In the genomic region with DNA sequence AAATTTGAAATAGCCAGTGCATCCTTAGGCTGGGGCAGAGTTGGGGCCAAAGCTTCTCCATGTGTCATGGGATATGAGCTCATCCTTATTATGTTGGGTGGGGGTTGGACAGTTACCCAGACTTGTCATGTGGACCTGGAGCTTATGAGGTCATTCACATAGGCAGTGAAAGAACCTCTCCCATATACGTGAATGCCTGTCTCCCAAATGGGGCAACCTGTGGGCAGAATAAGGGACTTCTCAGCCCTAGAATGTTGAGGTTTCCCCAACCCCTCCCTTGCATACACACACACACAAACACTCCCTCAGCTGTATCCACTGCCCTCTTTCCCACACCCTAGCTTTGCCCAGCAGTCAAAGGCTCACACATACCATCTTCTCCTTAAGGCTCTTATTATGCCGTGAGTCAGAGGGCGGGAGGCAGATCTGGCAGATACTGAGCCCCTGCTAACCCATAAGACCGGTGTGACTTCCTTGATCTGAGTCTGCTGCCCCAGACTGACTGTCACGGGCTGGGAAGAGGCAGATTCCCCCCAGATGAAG, we compare ENCODE assay signal across 1 cellular context.
TF ChIP-seq lines count a peak whose summit lies in the region.

No MANE protein-coding gene starts in this region.

TF ChIP-seq in HEK293, 187 proteins besides CTCF, POLR2A, EP300 and RAD21 (continued from another document):
- TF ChIP-seq, protein P1, sequence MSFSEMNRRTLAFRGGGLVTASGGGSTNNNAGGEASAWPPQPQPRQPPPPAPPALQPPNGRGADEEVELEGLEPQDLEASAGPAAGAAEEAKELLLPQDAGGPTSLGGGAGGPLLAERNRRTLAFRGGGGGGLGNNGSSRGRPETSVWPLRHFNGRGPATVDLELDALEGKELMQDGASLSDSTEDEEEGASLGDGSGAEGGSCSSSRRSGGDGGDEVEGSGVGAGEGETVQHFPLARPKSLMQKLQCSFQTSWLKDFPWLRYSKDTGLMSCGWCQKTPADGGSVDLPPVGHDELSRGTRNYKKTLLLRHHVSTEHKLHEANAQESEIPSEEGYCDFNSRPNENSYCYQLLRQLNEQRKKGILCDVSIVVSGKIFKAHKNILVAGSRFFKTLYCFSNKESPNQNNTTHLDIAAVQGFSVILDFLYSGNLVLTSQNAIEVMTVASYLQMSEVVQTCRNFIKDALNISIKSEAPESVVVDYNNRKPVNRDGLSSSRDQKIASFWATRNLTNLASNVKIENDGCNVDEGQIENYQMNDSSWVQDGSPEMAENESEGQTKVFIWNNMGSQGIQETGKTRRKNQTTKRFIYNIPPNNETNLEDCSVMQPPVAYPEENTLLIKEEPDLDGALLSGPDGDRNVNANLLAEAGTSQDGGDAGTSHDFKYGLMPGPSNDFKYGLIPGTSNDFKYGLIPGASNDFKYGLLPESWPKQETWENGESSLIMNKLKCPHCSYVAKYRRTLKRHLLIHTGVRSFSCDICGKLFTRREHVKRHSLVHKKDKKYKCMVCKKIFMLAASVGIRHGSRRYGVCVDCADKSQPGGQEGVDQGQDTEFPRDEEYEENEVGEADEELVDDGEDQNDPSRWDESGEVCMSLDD (tag by site-specific recombination; IDR thresholded peaks at IDR 0.05): 0 out of 2 replicates have a peak, but pooled peaks have one; percentile 28
- TF ChIP-seq ZBTB21 (tag by site-specific recombination; IDR thresholded peaks at IDR 0.05): peak; percentile 82
- peak; percentile 44; the same call in 1 of the 2 replicates for TF ChIP-seq ZNF629 (tag by site-specific recombination; IDR thresholded peaks at IDR 0.05)
- no peak for TF ChIP-seq GFI1B (tag by site-specific recombination; IDR thresholded peaks at IDR 0.05)
- no peak for TF ChIP-seq ZNF433 (tag by site-specific recombination; IDR thresholded peaks at IDR 0.05; ENCODE audit: low read depth)
- TF ChIP-seq, protein P2, sequence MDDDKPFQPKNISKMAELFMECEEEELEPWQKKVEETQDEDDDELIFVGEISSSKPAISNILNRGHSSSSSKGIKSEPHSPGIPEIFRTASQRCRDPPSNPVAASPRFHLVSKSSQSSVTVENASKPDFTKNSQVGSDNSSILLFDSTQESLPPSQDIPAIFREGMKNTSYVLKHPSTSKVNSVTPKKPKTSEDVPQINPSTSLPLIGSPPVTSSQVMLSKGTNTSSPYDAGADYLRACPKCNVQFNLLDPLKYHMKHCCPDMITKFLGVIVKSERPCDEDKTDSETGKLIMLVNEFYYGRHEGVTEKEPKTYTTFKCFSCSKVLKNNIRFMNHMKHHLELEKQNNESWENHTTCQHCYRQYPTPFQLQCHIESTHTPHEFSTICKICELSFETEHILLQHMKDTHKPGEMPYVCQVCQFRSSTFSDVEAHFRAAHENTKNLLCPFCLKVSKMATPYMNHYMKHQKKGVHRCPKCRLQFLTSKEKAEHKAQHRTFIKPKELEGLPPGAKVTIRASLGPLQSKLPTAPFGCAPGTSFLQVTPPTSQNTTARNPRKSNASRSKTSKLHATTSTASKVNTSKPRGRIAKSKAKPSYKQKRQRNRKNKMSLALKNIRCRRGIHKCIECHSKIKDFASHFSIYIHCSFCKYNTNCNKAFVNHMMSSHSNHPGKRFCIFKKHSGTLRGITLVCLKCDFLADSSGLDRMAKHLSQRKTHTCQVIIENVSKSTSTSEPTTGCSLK (tag by site-specific recombination; IDR thresholded peaks at IDR 0.05): no peak
- no peak for TF ChIP-seq ZNF23 (tag by site-specific recombination; IDR thresholded peaks at IDR 0.05; ENCODE audit: borderline replicate concordance)
- no peak for TF ChIP-seq ZNF664 (tag by site-specific recombination; IDR thresholded peaks at IDR 0.05)
- TF ChIP-seq ZNF366 (tag by site-specific recombination; conservative IDR thresholded peaks at IDR 0.05): peak; percentile 66
- no peak for TF ChIP-seq ZNF747 (tag by site-specific recombination; IDR thresholded peaks at IDR 0.05)
- no peak for TF ChIP-seq GLIS2 (tag by site-specific recombination; IDR thresholded peaks at IDR 0.05)
- no peak for TF ChIP-seq ZNF175 (tag by site-specific recombination; IDR thresholded peaks at IDR 0.05)
- no peak for TF ChIP-seq ZIC2 (tag by site-specific recombination; IDR thresholded peaks at IDR 0.05)
TF ChIP-seq in HEK293: peak in this region for 11.
